27 cellular contexts compared by ENCODE assay signal in the genomic region with DNA sequence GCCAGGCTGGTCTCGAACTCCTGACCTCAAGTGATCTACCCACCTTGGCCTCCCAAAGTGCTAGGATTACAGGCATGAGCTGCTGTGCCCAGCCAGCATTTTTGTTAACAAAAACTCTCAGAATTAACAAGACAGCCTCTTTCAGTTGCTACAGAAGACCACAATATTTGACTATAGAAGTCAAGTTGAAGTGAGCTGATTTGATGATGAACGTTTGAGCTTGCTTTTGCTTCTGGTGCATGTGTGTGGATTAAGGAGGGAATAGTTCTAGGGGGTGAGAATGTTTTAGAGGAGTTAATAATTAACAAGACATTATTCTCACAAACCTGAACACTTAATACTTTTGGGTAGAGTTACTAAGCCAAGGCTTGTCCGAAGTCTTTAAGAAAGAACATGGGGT.
DNase-seq lines count a peak whose midpoint lies in the region; ATAC-seq and TF ChIP-seq lines count a peak whose summit lies in the region.
"Had no signal": no experiment of that assay in that cellular context is flagged by ENCODE, and none has a peak within 500 bp of the region (broad histone marks: within the 10 kb centered on the region; RNA-seq: fewer than 3 reads in every experiment).

No MANE protein-coding gene starts in this region.

- 91% methylated on average over 3 of the region's 3 CpGs for WGBS in smooth muscle cell (ENCODE audit: low lambda C conversion rate)

- H3K27me3 ChIP-seq in smooth muscle cell (ENCODE audit: low read depth), result no peaks in the 10 kb centered on the region
- H3K27me3 ChIP-seq: BLaER1 treated with 17β-estradiol and CSF1 and Interleukin-3, amounts not matched to agents 10 nM and 100 nM; SJCRH30 had no signal

- no peak overlapping the region for H2AFZ ChIP-seq in smooth muscle cell (ENCODE audit: low read depth)
- H2AFZ ChIP-seq: GM23338 had no signal

- POLR2A ChIA-PET in GM10248 (lab: Yijun Ruan, JAX), result no interaction called here

- no peaks in the 10 kb centered on the region for H3K9me3 ChIP-seq in smooth muscle cell (replicated peaks; ENCODE audit: low read depth)
- H3K9me3 ChIP-seq: A549; BLaER1 treated with 17β-estradiol and CSF1 and Interleukin-3, amounts not matched to agents 10 nM and 100 nM; SJCRH30 had no signal

- no peaks in the 10 kb centered on the region for H3K4me1 ChIP-seq in smooth muscle cell (ENCODE audit: low read depth)
- H3K4me1 ChIP-seq: BLaER1 treated with 17β-estradiol and CSF1 and Interleukin-3, amounts not matched to agents 10 nM and 100 nM; SJCRH30 had no signal

- H3K9me3 Mint-ChIP-seq in glutamatergic neuron (ENCODE audit: unreplicated experiment), result peaks cover 4% of the 10 kb centered on the region
- H3K9me3 Mint-ChIP-seq: CD4-positive, alpha-beta T cell; GM23338; H9 had no signal

- no peaks in the 10 kb centered on the region for H3K79me2 ChIP-seq in smooth muscle cell (ENCODE audit: low read depth)

- H3F3A ChIP-seq in smooth muscle cell (ENCODE audit: low read depth), result no peaks in the 10 kb centered on the region

- H4K20me1 ChIP-seq in smooth muscle cell (ENCODE audit: low read depth), result no peaks in the 10 kb centered on the region
- H4K20me1 ChIP-seq: BLaER1 treated with 17β-estradiol and CSF1 and Interleukin-3, amounts not matched to agents 10 nM and 100 nM had no signal

- TF ChIP-seq CTCF in smooth muscle cell (IDR thresholded peaks at IDR 0.05; ENCODE audit: borderline replicate concordance, insufficient read depth, poor library complexity, severe bottlenecking) (no peak), GM10248 (IDR thresholded peaks at IDR 0.05; ENCODE audit: control extremely low read depth, extremely low read depth, low read depth, missing control alignments) (no peak), glutamatergic neuron (IDR thresholded peaks at IDR 0.05; ENCODE audit: partially characterized antibody, unreplicated experiment) (no peak)

- no peaks in the 10 kb centered on the region for H3K36me3 ChIP-seq in smooth muscle cell (ENCODE audit: low read depth)
- H3K36me3 ChIP-seq: BLaER1 treated with 17β-estradiol and CSF1 and Interleukin-3, amounts not matched to agents 10 nM and 100 nM; SJCRH30 had no signal

- peak overlapping the region; percentile 86 for H3K27ac ChIP-seq in epithelial cell of prostate
- no peak overlapping the region for H3K27ac ChIP-seq in smooth muscle cell (ENCODE audit: low read depth)
- H3K27ac ChIP-seq: BLaER1 treated with 17β-estradiol and CSF1 and Interleukin-3, amounts not matched to agents 10 nM and 100 nM; HL-60; SJCRH30 had no signal

- H3K4me1 Mint-ChIP-seq in glutamatergic neuron (ENCODE audit: low read depth, unreplicated experiment), result peaks cover 10% of the 10 kb centered on the region
- H3K4me1 Mint-ChIP-seq: IgD-negative memory B cell had no signal

- peaks cover 1% of the 10 kb centered on the region for H3K27me3 Mint-ChIP-seq in glutamatergic neuron (ENCODE audit: unreplicated experiment)
- H3K27me3 Mint-ChIP-seq: IgD-negative memory B cell had no signal

- H3K4me2 ChIP-seq in smooth muscle cell, result no peak overlapping the region
- H3K4me2 ChIP-seq: BLaER1 treated with 17β-estradiol and CSF1 and Interleukin-3, amounts not matched to agents 10 nM and 100 nM; GM23338 had no signal

- H3K9ac ChIP-seq in smooth muscle cell (ENCODE audit: low read depth), result no peak overlapping the region
- H3K9ac ChIP-seq: BLaER1 treated with 17β-estradiol and CSF1 and Interleukin-3, amounts not matched to agents 10 nM and 100 nM had no signal

- no peaks in the 10 kb centered on the region for H3K36me3 Mint-ChIP-seq in glutamatergic neuron (ENCODE audit: unreplicated experiment)
- H3K36me3 Mint-ChIP-seq: IgD-negative memory B cell had no signal

- CTCF ChIA-PET in GM10248 (lab: Yijun Ruan, JAX), result interaction anchor here (1.1 kb wide), 1 partner anchor 8 kb away, joined by 3 read pairs; no protein-coding TSS in a partner anchor

- ATAC-seq in GM18867 (IDR thresholded peaks at IDR 0.05; ENCODE audit: unreplicated experiment) (peak; percentile 75), HG03060 (IDR thresholded peaks at IDR 0.05; ENCODE audit: low read depth, unreplicated experiment) (peak; percentile 36)
- ATAC-seq: A549, GM12878, GM23338, SK-N-SH treated with all-trans-retinoic acid at 6 μM for 48 hours had no signal

- no peak overlapping the region for H3K27ac Mint-ChIP-seq in glutamatergic neuron (ENCODE audit: unreplicated experiment)
- H3K27ac Mint-ChIP-seq: CD4-positive, alpha-beta T cell; GM23338; H9; IgD-negative memory B cell had no signal

- no peak overlapping the region for H3K4me3 Mint-ChIP-seq in glutamatergic neuron (ENCODE audit: unreplicated experiment)
- H3K4me3 Mint-ChIP-seq: CD4-positive, alpha-beta T cell; GM23338; H9; IgD-negative memory B cell had no signal

- DNase-seq in epithelial cell of prostate (ENCODE audit: low read depth, low spot score), result no peak
- DNase-seq in renal cortical epithelial cell (ENCODE audit: low read depth), result peak; percentile 14
- no peak for DNase-seq in smooth muscle cell (lab: John Stamatoyannopoulos, UW; ENCODE audit: unreplicated experiment)
- DNase-seq in activated naive CD4-positive, alpha-beta T cell treated with anti-CD3 and anti-CD28 coated beads, Interleukin-2, amount 50 U/mL, for 16 hours, result no peak
- DNase-seq in GM10248 (ENCODE audit: extremely low spot score), result no peak
- no peak for DNase-seq in glutamatergic neuron
- DNase-seq: AML-193; CD4-positive, alpha-beta T cell; H9; NCI-H1048; NCI-H1417; NCI-H1694 treated with DMSO at 0.1 percent for 48 hours; NCI-H2081 treated with DMSO at 0.1 percent for 48 hours; NCI-H2171; NCI-H226; NCI-H510A; NCI-H748 treated with DMSO at 0.1 percent for 48 hours had no signal

- no peak overlapping the region for H3K4me3 ChIP-seq in smooth muscle cell
- H3K4me3 ChIP-seq: A549; BLaER1 treated with 17β-estradiol and CSF1 and Interleukin-3, amounts not matched to agents 10 nM and 100 nM; GM12878; GM23338; SJCRH30 had no signal
